In genomic region chr17:72502111-72502939, GRCh38 we compare ENCODE assay signal across 1 cellular context.
TF ChIP-seq lines count a peak whose summit lies in the region.

No MANE protein-coding gene starts in this region.

TF ChIP-seq in HepG2, 621 proteins besides CTCF, POLR2A, EP300 and RAD21 (continued from another document and continues in another):
- 0 out of 2 replicates have a peak, but pooled peaks have one; percentile 44 for TF ChIP-seq ZNF512 (CRISPR knock-in tag; IDR thresholded peaks at IDR 0.05)
- peak; percentile 64; the same call in 1 of the 2 replicates for TF ChIP-seq ARID4A (CRISPR knock-in tag; IDR thresholded peaks at IDR 0.05; ENCODE audit: borderline replicate concordance)
- peak; percentile 48 for TF ChIP-seq ZNF263 (CRISPR knock-in tag; IDR thresholded peaks at IDR 0.05)
- no peak; the same call in 1 of the 2 replicates for TF ChIP-seq MTA1 (CRISPR knock-in tag; IDR thresholded peaks at IDR 0.05; ENCODE audit: borderline replicate concordance)
- TF ChIP-seq CBX2 (IDR thresholded peaks at IDR 0.05; ENCODE audit: low read depth, low read length): no peak
- no peak for TF ChIP-seq CBX2 (CRISPR knock-in tag; IDR thresholded peaks at IDR 0.05; ENCODE audit: low read depth)
- peak; percentile 71 for TF ChIP-seq HMG20B (CRISPR knock-in tag; conservative IDR thresholded peaks at IDR 0.05)
- peak; percentile 56; the same call in 1 of the 2 replicates for TF ChIP-seq HDAC1 (CRISPR knock-in tag; IDR thresholded peaks at IDR 0.05)
- TF ChIP-seq CREB1 (IDR thresholded peaks at IDR 0.05): no peak
- TF ChIP-seq CREB1 (CRISPR knock-in tag; IDR thresholded peaks at IDR 0.05): no peak
- TF ChIP-seq ZNF800 (CRISPR knock-in tag; IDR thresholded peaks at IDR 0.05): no peak
- no peak for TF ChIP-seq ZNF12 (CRISPR knock-in tag; IDR thresholded peaks at IDR 0.05)
- TF ChIP-seq ZNF580 (CRISPR knock-in tag; IDR thresholded peaks at IDR 0.05; ENCODE audit: borderline replicate concordance, low read depth): 0 out of 2 replicates have a peak, but pooled peaks have one; percentile 4
- TF ChIP-seq KLF13 (CRISPR knock-in tag; IDR thresholded peaks at IDR 0.05): no peak
- TF ChIP-seq MNT (IDR thresholded peaks at IDR 0.05): peak; percentile 27
- no peak for TF ChIP-seq ATF7 (IDR thresholded peaks at IDR 0.05)
- TF ChIP-seq ATF7 (CRISPR knock-in tag; IDR thresholded peaks at IDR 0.05): no peak; the same call in 1 of the 2 replicates
- no peak for TF ChIP-seq FOXA1 (IDR thresholded peaks at IDR 0.05)
- peak; percentile 38; the same call in 1 of the 2 replicates for TF ChIP-seq FOXA1 (CRISPR knock-in tag; IDR thresholded peaks at IDR 0.05)
- TF ChIP-seq RCOR2 (CRISPR knock-in tag; IDR thresholded peaks at IDR 0.05): peak; percentile 77; the same call in 1 of the 2 replicates
- TF ChIP-seq NFATC3 (CRISPR knock-in tag; IDR thresholded peaks at IDR 0.05): no peak
- peak; percentile 14; the same call in 1 of the 2 replicates for TF ChIP-seq ZNF335 (CRISPR knock-in tag; IDR thresholded peaks at IDR 0.05)
- no peak for TF ChIP-seq KLF16 (CRISPR knock-in tag; IDR thresholded peaks at IDR 0.05)
- 0 out of 2 replicates have a peak, but pooled peaks have one; percentile 12 for TF ChIP-seq SNAPC5 (CRISPR knock-in tag; IDR thresholded peaks at IDR 0.05; ENCODE audit: borderline replicate concordance)
- no peak for TF ChIP-seq YEATS2 (CRISPR knock-in tag; IDR thresholded peaks at IDR 0.05; ENCODE audit: borderline replicate concordance)
- TF ChIP-seq GTF2F1 (IDR thresholded peaks at IDR 0.05; ENCODE audit: low read length): no peak
- peak; percentile 97 for TF ChIP-seq TGIF2 (CRISPR knock-in tag; IDR thresholded peaks at IDR 0.05)
- TF ChIP-seq ZNF260 (CRISPR knock-in tag; IDR thresholded peaks at IDR 0.05; ENCODE audit: borderline replicate concordance, low read depth): no peak
- no peak for TF ChIP-seq ZNF841 (CRISPR knock-in tag; IDR thresholded peaks at IDR 0.05; ENCODE audit: borderline replicate concordance)
- TF ChIP-seq LRRFIP1 (CRISPR knock-in tag; conservative IDR thresholded peaks at IDR 0.05): 0 out of 2 replicates have a peak, but pooled peaks have one; percentile 16
- no peak for TF ChIP-seq TOE1 (CRISPR knock-in tag; IDR thresholded peaks at IDR 0.05)
- TF ChIP-seq E2F2 (CRISPR knock-in tag; IDR thresholded peaks at IDR 0.05; ENCODE audit: borderline replicate concordance): no peak
- TF ChIP-seq SIX1 (CRISPR knock-in tag; IDR thresholded peaks at IDR 0.05; ENCODE audit: borderline replicate concordance): 0 out of 2 replicates have a peak, but pooled peaks have one; percentile 46
- TF ChIP-seq ZBTB26 (CRISPR knock-in tag; IDR thresholded peaks at IDR 0.05; ENCODE audit: borderline replicate concordance): peak; percentile 47; the same call in 1 of the 2 replicates
- TF ChIP-seq ZNF709 (CRISPR knock-in tag; IDR thresholded peaks at IDR 0.05): 0 out of 2 replicates have a peak, but pooled peaks have one; percentile 14
- TF ChIP-seq ZNF879 (CRISPR knock-in tag; IDR thresholded peaks at IDR 0.05): 0 out of 2 replicates have a peak, but pooled peaks have one; percentile 10
